In the genomic region with DNA sequence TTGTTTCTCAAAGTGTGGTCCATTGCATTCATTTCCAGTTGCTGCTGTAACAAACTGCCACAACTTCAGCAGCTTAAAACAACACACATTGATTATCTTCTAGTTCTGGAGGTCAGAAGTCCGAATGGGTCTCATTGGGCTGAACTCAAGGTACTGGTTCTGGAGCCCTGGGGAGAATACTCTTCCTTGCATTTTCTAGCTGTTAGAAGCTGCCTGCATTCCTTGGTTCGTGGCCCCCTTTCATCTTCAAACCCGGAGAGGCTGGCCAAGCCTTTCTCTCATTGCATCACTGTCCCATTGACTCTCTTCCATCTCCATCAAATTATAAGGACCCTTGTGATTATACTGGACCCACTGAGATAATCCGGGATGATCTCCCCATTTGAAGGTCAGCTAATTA, we compare ENCODE assay signal across 22 cellular contexts.
A peak's percentile ranks its signal among the peaks of the same experiment; 100 is the strongest.
DNase-seq lines count a peak whose midpoint lies in the region; ATAC-seq and TF ChIP-seq lines count a peak whose summit lies in the region.
"Had no signal": no experiment of that assay in that cellular context is flagged by ENCODE, and none has a peak within 500 bp of the region (broad histone marks: within the 10 kb centered on the region; RNA-seq: fewer than 3 reads in every experiment).

No MANE protein-coding gene starts in this region.

- H3K4me3 ChIP-seq in SK-N-SH (ENCODE audit: low read depth in 2 of 2, low read length in 1 of 2): 0 out of 4 replicates have a peak overlapping the region, but pooled peaks of 1 of the 2 experiments have one; percentile 42
- no peak overlapping the region for H3K4me3 ChIP-seq in brain microvascular endothelial cell (ENCODE audit: low read depth, low read length)
- H3K4me3 ChIP-seq: GM12878, left ventricle myocardium inferior, ovary, tibial artery had no signal

- POLR2A ChIA-PET in SK-N-SH (lab: Yijun Ruan, JAX): no interaction called here

- peaks cover 20% of the 10 kb centered on the region for H3K4me1 Mint-ChIP-seq in mesothelial cell of epicardium

- TF ChIP-seq CTCF in SK-N-SH (IDR thresholded peaks at IDR 0.05): no peak
- TF ChIP-seq CTCF in brain microvascular endothelial cell (IDR thresholded peaks at IDR 0.05; ENCODE audit: low read depth, low read length, missing control alignments): no peak
- TF ChIP-seq CTCF in mesothelial cell of epicardium (IDR thresholded peaks at IDR 0.05; ENCODE audit: unreplicated experiment): no peak

- CTCF ChIA-PET in SK-N-SH (lab: Yijun Ruan, JAX): no interaction called here

- no peak overlapping the region for H3K4me3 Mint-ChIP-seq in mesothelial cell of epicardium

- H3K27me3 ChIP-seq in SK-N-SH (ENCODE audit: insufficient read depth) (no peaks in the 10 kb centered on the region), brain microvascular endothelial cell (replicated peaks) (no peaks in the 10 kb centered on the region)
- H3K27me3 ChIP-seq: BLaER1 treated with 17β-estradiol and CSF1 and Interleukin-3, amounts not matched to agents 10 nM and 100 nM; ovary; tibial artery had no signal

- H3K36me3 ChIP-seq in SK-N-SH (replicated peaks in 1 of 2; ENCODE audit: control insufficient read depth in 1 of 2, insufficient read depth in 2 of 2, low read length in 1 of 2) (peaks cover 0 to 10% of the 10 kb centered on the region in 2 experiments), brain microvascular endothelial cell (replicated peaks) (no peaks in the 10 kb centered on the region)
- H3K36me3 ChIP-seq: left ventricle myocardium inferior, ovary, tibial artery had no signal

- ATAC-seq in SK-N-SH treated with all-trans-retinoic acid at 6 μM for 48 hours (no peak), HG03108 (IDR thresholded peaks at IDR 0.05; ENCODE audit: unreplicated experiment) (no peak)
- ATAC-seq: GM12878, sciatic nerve had no signal

- TF ChIP-seq EP300 in SK-N-SH (IDR thresholded peaks at IDR 0.05; ENCODE audit: borderline replicate concordance in 1 of 2, low read depth in 1 of 2, low read length in 1 of 2): no peak

- DNase-seq in SK-N-SH: no peak
- DNase-seq in brain microvascular endothelial cell: no peak
- no peak for DNase-seq in mesothelial cell of epicardium (ENCODE audit: low spot score in 2 of 2, unreplicated experiment in 2 of 2)
- DNase-seq in anterior cingulate cortex (lab: John Stamatoyannopoulos, UW): no peak
- DNase-seq in NCI-H187 treated with DMSO at 0.1 percent for 48 hours (lab: John Stamatoyannopoulos, UW): no peak
- no peak for DNase-seq in germinal center (ENCODE audit: low spot score)
- DNase-seq: activated CD4-positive, alpha-beta T cell treated with anti-CD3 and anti-CD28 coated beads, Interleukin-2, amount 50 U/mL, for 48 hours; amygdala; effector CD8-positive, alpha-beta T cell; KG1; left ventricle myocardium inferior; NCI-H187; ovary; stimulated activated CD4-positive, alpha-beta T cell treated with anti-CD3 and anti-CD28 coated beads, Interleukin-1b, Interleukin-23, amount 100 ng/mL, for 48 hours; stimulated activated naive CD4-positive, alpha-beta T cell; T-helper 1 cell; tibial artery had no signal

- no peaks in the 10 kb centered on the region for H3K27me3 Mint-ChIP-seq in mesothelial cell of epicardium (ENCODE audit: low read depth)

- H3K9ac ChIP-seq in SK-N-SH: peak overlapping the region; percentile 63

- in situ Hi-C loops in brain microvascular endothelial cell (cut with HindIII; ENCODE audit: low pct_ligation_motif_present, low sequenced_read_pairs): no loop called here

- H3K9me3 ChIP-seq in SK-N-SH: no peaks in the 10 kb centered on the region
- H3K9me3 ChIP-seq: BLaER1 treated with 17β-estradiol and CSF1 and Interleukin-3, amounts not matched to agents 10 nM and 100 nM; left ventricle myocardium inferior; ovary; tibial artery had no signal

- H3K4me1 ChIP-seq in SK-N-SH (ENCODE audit: control insufficient read depth in 1 of 2, insufficient read depth in 2 of 2, low read depth in 1 of 2, low read length in 1 of 2): peaks cover 2 to 44% of the 10 kb centered on the region in 2 experiments

- H3K36me3 Mint-ChIP-seq in mesothelial cell of epicardium: peaks cover 26% of the 10 kb centered on the region

- H3K4me2 ChIP-seq in SK-N-SH: peak overlapping the region; percentile 72

- peak overlapping the region; percentile 72 to 95; a peak in 3 of 4 replicates for H3K27ac ChIP-seq in SK-N-SH (ENCODE audit: low read depth in 2 of 2, low read length in 1 of 2)
- H3K27ac ChIP-seq in brain microvascular endothelial cell: peak overlapping the region; percentile 81
- H3K27ac ChIP-seq: ovary had no signal

- WGBS in SK-N-SH (ENCODE audit: low lambda C conversion rate): 92% methylated on average over 3 of the region's 4 CpGs

- no peak overlapping the region for H2AFZ ChIP-seq in SK-N-SH (ENCODE audit: low read depth)

- TF ChIP-seq RAD21 in SK-N-SH (IDR thresholded peaks at IDR 0.05; ENCODE audit: low read length): no peak

- H3K9me2 ChIP-seq in SK-N-SH: no peaks in the 10 kb centered on the region

- peak overlapping the region; percentile 61 for H3K27ac Mint-ChIP-seq in mesothelial cell of epicardium

- H3F3A ChIP-seq in SK-N-SH (replicated peaks; ENCODE audit: insufficient read depth): peaks cover 66% of the 10 kb centered on the region

- no peaks in the 10 kb centered on the region for H4K20me1 ChIP-seq in SK-N-SH (ENCODE audit: insufficient read depth)

- peaks cover 5% of the 10 kb centered on the region for H3K9me3 Mint-ChIP-seq in mesothelial cell of epicardium

- H3K79me2 ChIP-seq in SK-N-SH (ENCODE audit: insufficient read depth): peaks cover 58% of the 10 kb centered on the region; the same call in 1 of the 2 replicates

TF ChIP-seq in SK-N-SH, 30 proteins besides CTCF, POLR2A, EP300 and RAD21 (continues in another document):
- no peak for TF ChIP-seq RXRA (IDR thresholded peaks at IDR 0.05; ENCODE audit: borderline replicate concordance, low read depth)
- TF ChIP-seq RCOR1 (IDR thresholded peaks at IDR 0.05; ENCODE audit: low read length): no peak
- no peak for TF ChIP-seq PBX3 (IDR thresholded peaks at IDR 0.05)
- no peak for TF ChIP-seq CHD2 (IDR thresholded peaks at IDR 0.05; ENCODE audit: low read length, partially characterized antibody)
- no peak for TF ChIP-seq RFX5 (IDR thresholded peaks at IDR 0.05; ENCODE audit: low read length)
- no peak for TF ChIP-seq MXI1 (IDR thresholded peaks at IDR 0.05; ENCODE audit: low read depth, low read length)
- no peak for TF ChIP-seq FOXJ3 (CRISPR knock-in tag; IDR thresholded peaks at IDR 0.05)
- TF ChIP-seq TEAD4 (IDR thresholded peaks at IDR 0.05; ENCODE audit: borderline replicate concordance, insufficient read depth): no peak

TF ChIP-seq in SK-N-SH treated with all-trans-retinoic acid at 6 μM for 48 hours, 23 proteins besides CTCF, POLR2A, EP300 and RAD21:
- TF ChIP-seq, protein P1, sequence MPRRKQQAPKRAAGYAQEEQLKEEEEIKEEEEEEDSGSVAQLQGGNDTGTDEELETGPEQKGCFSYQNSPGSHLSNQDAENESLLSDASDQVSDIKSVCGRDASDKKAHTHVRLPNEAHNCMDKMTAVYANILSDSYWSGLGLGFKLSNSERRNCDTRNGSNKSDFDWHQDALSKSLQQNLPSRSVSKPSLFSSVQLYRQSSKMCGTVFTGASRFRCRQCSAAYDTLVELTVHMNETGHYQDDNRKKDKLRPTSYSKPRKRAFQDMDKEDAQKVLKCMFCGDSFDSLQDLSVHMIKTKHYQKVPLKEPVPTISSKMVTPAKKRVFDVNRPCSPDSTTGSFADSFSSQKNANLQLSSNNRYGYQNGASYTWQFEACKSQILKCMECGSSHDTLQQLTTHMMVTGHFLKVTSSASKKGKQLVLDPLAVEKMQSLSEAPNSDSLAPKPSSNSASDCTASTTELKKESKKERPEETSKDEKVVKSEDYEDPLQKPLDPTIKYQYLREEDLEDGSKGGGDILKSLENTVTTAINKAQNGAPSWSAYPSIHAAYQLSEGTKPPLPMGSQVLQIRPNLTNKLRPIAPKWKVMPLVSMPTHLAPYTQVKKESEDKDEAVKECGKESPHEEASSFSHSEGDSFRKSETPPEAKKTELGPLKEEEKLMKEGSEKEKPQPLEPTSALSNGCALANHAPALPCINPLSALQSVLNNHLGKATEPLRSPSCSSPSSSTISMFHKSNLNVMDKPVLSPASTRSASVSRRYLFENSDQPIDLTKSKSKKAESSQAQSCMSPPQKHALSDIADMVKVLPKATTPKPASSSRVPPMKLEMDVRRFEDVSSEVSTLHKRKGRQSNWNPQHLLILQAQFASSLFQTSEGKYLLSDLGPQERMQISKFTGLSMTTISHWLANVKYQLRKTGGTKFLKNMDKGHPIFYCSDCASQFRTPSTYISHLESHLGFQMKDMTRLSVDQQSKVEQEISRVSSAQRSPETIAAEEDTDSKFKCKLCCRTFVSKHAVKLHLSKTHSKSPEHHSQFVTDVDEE (CRISPR knock-in tag; IDR thresholded peaks at IDR 0.05): no peak
- TF ChIP-seq ZNF70 (CRISPR knock-in tag; IDR thresholded peaks at IDR 0.05) (no peak), SNAI2 (CRISPR knock-in tag; IDR thresholded peaks at IDR 0.05) (no peak), ESRRG (CRISPR knock-in tag; IDR thresholded peaks at IDR 0.05) (no peak), ZFP30 (CRISPR knock-in tag; IDR thresholded peaks at IDR 0.05) (no peak), CSDC2 (CRISPR knock-in tag; IDR thresholded peaks at IDR 0.05) (no peak)
- TF ChIP-seq, protein P2, sequence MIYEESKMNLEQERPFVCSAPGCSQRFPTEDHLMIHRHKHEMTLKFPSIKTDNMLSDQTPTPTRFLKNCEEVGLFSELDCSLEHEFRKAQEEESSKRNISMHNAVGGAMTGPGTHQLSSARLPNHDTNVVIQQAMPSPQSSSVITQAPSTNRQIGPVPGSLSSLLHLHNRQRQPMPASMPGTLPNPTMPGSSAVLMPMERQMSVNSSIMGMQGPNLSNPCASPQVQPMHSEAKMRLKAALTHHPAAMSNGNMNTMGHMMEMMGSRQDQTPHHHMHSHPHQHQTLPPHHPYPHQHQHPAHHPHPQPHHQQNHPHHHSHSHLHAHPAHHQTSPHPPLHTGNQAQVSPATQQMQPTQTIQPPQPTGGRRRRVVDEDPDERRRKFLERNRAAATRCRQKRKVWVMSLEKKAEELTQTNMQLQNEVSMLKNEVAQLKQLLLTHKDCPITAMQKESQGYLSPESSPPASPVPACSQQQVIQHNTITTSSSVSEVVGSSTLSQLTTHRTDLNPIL (CRISPR knock-in tag; IDR thresholded peaks at IDR 0.05; ENCODE audit: low read depth): no peak
